Comparison of ENCODE assay signal across 9 cellular contexts in genomic region chr19:17424743-17425365, GRCh38. TPM values are rescaled to one million over a fixed set of nuclear protein-coding genes. Genes with fewer than 3 reads are reported as not detected.
A peak's percentile ranks its signal among the peaks of the same experiment; 100 is the strongest.
DNase-seq lines count a peak whose midpoint lies in the region; ATAC-seq and TF ChIP-seq lines count a peak whose summit lies in the region.
"Had no signal": no experiment of that assay in that cellular context is flagged by ENCODE, and none has a peak within 500 bp of the region (broad histone marks: within the 10 kb centered on the region; RNA-seq: fewer than 3 reads in every experiment).

No MANE protein-coding gene starts in this region.

- H3K4me1 ChIP-seq in DOHH2 (ENCODE audit: control insufficient read depth, low read length), result peaks cover 26% of the 10 kb centered on the region
- H3K4me1 ChIP-seq in HUES6 (ENCODE audit: control insufficient read depth, insufficient read depth, low read length), result peaks cover 5% of the 10 kb centered on the region; the same call in 1 of the 2 replicates
- H3K4me1 ChIP-seq in heart right ventricle, result peaks cover 0 to 16% (median 9%) of the 10 kb centered on the region in 9 donors

- H3K9ac ChIP-seq in HUES6 (ENCODE audit: low read length), result no peak overlapping the region

- H4K20me1 ChIP-seq in DOHH2 (ENCODE audit: control insufficient read depth, insufficient read depth, low read depth, low read length), result no peaks in the 10 kb centered on the region

- ATAC-seq in heart right ventricle (peak in 4 of 8 donors; percentile 27 to 53 (median 42)), GM19324 (IDR thresholded peaks at IDR 0.05; ENCODE audit: low FRiP score, unreplicated experiment) (no peak), HG02885 (IDR thresholded peaks at IDR 0.05; ENCODE audit: poor library complexity, unreplicated experiment) (no peak), GM19023 (IDR thresholded peaks at IDR 0.05; ENCODE audit: unreplicated experiment) (no peak)

- H3K27me3 ChIP-seq in DOHH2 (ENCODE audit: control insufficient read depth, low read length) (no peaks in the 10 kb centered on the region), HUES6 (ENCODE audit: control insufficient read depth, insufficient read depth, low read length) (no peaks in the 10 kb centered on the region), heart right ventricle (no peaks in the 10 kb centered on the region)
- H3K27me3 ChIP-seq: neutrophil had no signal

- peaks cover 7% of the 10 kb centered on the region for H3K79me2 ChIP-seq in DOHH2 (ENCODE audit: control insufficient read depth, low read length)

- H3K9me3 ChIP-seq in DOHH2 (ENCODE audit: control insufficient read depth, insufficient read depth, low read length) (no peaks in the 10 kb centered on the region), HUES6 (ENCODE audit: control insufficient read depth, insufficient read depth, low read depth, low read length) (no peaks in the 10 kb centered on the region), heart right ventricle (no peaks in the 10 kb centered on the region)
- H3K9me3 ChIP-seq: neutrophil had no signal

- peak overlapping the region; percentile 49 for H3K4me3 ChIP-seq in DOHH2 (ENCODE audit: low read length)
- peak overlapping the region; percentile 52 for H3K4me3 ChIP-seq in HUES6 (ENCODE audit: low read depth, low read length)
- no peak overlapping the region for H3K4me3 ChIP-seq in heart right ventricle

- intact Hi-C loops in heart right ventricle (cut with DNase I), result no loop called here

- H3K36me3 ChIP-seq in DOHH2 (ENCODE audit: control insufficient read depth, low read length) (no peaks in the 10 kb centered on the region), HUES6 (ENCODE audit: control insufficient read depth, insufficient read depth, low read length) (no peaks in the 10 kb centered on the region), heart right ventricle (peaks cover 0 to 23% (median 0%) of the 10 kb centered on the region in 9 donors)

- H3K9me2 ChIP-seq in DOHH2 (replicated peaks; ENCODE audit: control insufficient read depth, low read length), result no peaks in the 10 kb centered on the region

- no peaks in the 10 kb centered on the region for H3F3A ChIP-seq in DOHH2 (ENCODE audit: control insufficient read depth, insufficient read depth)

- DNase-seq in activated CD4-positive, alpha-beta T cell treated with anti-CD3 and anti-CD28 coated beads, Interleukin-2, amount 50 U/mL, for 48 hours, result peak; percentile 43 to 48
- peak in 1 of 2 donors; percentile 34 for DNase-seq in heart right ventricle
- DNase-seq in stimulated activated CD8-positive, alpha-beta memory T cell treated with anti-CD3 and anti-CD28 coated beads, Interleukin-4, amount 100 ng/mL, for 48 hours, result peak; percentile 61

- H3K27ac ChIP-seq in DOHH2 (ENCODE audit: low read depth, low read length) (no peak overlapping the region), HUES6 (ENCODE audit: low read depth, low read length) (no peak overlapping the region), heart right ventricle (no peak overlapping the region)
- H3K27ac ChIP-seq: neutrophil had no signal

- TF ChIP-seq CTCF in DOHH2 (IDR thresholded peaks at IDR 0.05; ENCODE audit: low read depth, low read length, poor library complexity, severe bottlenecking), result peak; percentile 77
- peak in 7 of 9 donors; percentile 24 to 51 (median 38) for TF ChIP-seq CTCF in heart right ventricle (IDR thresholded peaks at IDR 0.05)

- H3K4me2 ChIP-seq in DOHH2 (ENCODE audit: low read length), result peak overlapping the region; percentile 52

- WGBS in heart right ventricle, 2 donors, result 25 to 32% methylated on average over 27 of the region's 27 CpGs

RNA-seq across cellular contexts. Expression of gene MVB12A, which starts 5.0 kb away (rescaled TPM):
- total RNA-seq in heart right ventricle, result 10 to 100 TPM; 11.7 to 26.8 (median 13.4) TPM
- 10 to 100 TPM; 38.6 to 50.0 TPM for polyA plus RNA-seq in heart right ventricle

RNA-seq across cellular contexts. Expression of gene BST2, which starts 19.4 kb away (rescaled TPM):
- 10 to 100 TPM; 22.7 to 73.5 (median 37.0) TPM for total RNA-seq in heart right ventricle
- 10 to 100 TPM; 32.0 to 75.4 TPM for polyA plus RNA-seq in heart right ventricle

RNA-seq across cellular contexts. Expression of gene TMEM221, which starts 23.6 kb away (rescaled TPM):
- under 1 TPM in 2 of 10 donors, not detected in 8; 0.12 to 0.20 TPM for total RNA-seq in heart right ventricle
- polyA plus RNA-seq in heart right ventricle, result under 1 TPM in 1 of 2 donors, not detected in 1; 0.03 TPM

RNA-seq across cellular contexts. Expression of gene CCDC194, which starts 30.9 kb away (rescaled TPM):
- total RNA-seq in heart right ventricle, result under 1 TPM in 3 of 10 donors, not detected in 7; 0.44 to 0.51 (median 0.50) TPM
- 1 to 10 TPM in 1 of 2 donors, not detected in 1; 1.0 TPM for polyA plus RNA-seq in heart right ventricle

RNA-seq across cellular contexts. Expression of gene NXNL1, which starts 35.9 kb away (rescaled TPM):
- total RNA-seq in heart right ventricle, result under 1 TPM in 4 of 10 donors, not detected in 6; 0.42 to 0.80 (median 0.55) TPM
- polyA plus RNA-seq in heart right ventricle, result 1 to 10 TPM in 1 of 2 donors, not detected in 1; 1.1 TPM

Comparison
In these comparisons a context has a peak if more than half of its experiments do, and no peak if none do; other contexts are left out.
1. H3K4me3 ChIP-seq: peak in DOHH2 (single experiment) and HUES6 (single experiment); none in heart right ventricle (0 of 10).